11 cellular contexts compared by ENCODE assay signal in the genomic region with DNA sequence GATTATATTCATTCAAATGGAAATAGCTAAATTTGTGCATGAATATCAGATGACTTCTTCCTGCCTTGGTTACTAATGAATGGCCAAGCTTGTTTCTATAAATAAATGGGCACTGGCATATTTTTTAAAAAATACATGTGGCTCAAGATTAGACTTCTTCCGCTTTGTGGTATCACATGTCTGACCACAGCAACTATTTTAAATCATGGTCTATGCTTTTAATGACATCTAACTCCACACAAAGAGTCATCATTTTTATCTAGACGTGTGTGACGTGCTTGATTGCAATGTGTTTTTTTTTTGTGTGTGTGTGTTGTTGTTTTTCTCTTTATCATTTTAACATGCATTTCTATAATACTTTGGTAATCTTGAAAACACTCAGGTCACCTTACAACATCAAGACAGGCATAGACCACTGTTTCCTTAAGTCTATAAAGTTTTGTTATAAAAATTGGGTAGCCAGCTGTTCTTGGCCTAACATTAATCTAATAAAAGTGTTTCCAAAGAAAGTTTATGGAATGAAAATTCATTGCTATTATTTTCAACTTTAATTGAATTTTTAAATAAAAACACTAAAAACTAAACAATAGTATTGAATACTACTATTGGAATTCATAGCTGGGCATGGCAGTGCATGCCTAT. TPM values are rescaled to one million over a fixed set of nuclear protein-coding genes. Genes with fewer than 3 reads are reported as not detected.
DNase-seq lines count a peak whose midpoint lies in the region; ATAC-seq and TF ChIP-seq lines count a peak whose summit lies in the region.
"Had no signal": no experiment of that assay in that cellular context is flagged by ENCODE, and none has a peak within 500 bp of the region (broad histone marks: within the 10 kb centered on the region; RNA-seq: fewer than 3 reads in every experiment).

No MANE protein-coding gene starts in this region.

- no peaks in the 10 kb centered on the region for H3K9me3 Mint-ChIP-seq in natural killer cell
- H3K9me3 Mint-ChIP-seq: activated naive CD4-positive, alpha-beta T cell treated with anti-CD3 and anti-CD28 coated beads, Interleukin-2, amount 50 U/mL, for 24 hours had no signal

- H3K4me1 Mint-ChIP-seq in natural killer cell, result peaks cover 59 to 80% of the 10 kb centered on the region in 2 donors

- DNase-seq in OCI-M1 (lab: John Stamatoyannopoulos, UW) (peak; percentile 95), natural killer cell (no peak), SW 1271 (lab: John Stamatoyannopoulos, UW) (no peak), DMS153 (lab: John Stamatoyannopoulos, UW) (no peak), lower leg skin (ENCODE audit: low spot score in 2 of 2) (no peak), RKO (ENCODE audit: low spot score) (no peak)

- H3K4me3 ChIP-seq in lower leg skin (ENCODE audit: low read depth, poor library complexity, severe bottlenecking), result no peak overlapping the region
- H3K4me3 ChIP-seq: SJSA1 had no signal

- no peaks in the 10 kb centered on the region for H3K36me3 Mint-ChIP-seq in natural killer cell
- H3K36me3 Mint-ChIP-seq: activated naive CD4-positive, alpha-beta T cell treated with anti-CD3 and anti-CD28 coated beads, Interleukin-2, amount 50 U/mL, for 24 hours had no signal

- no peak for TF ChIP-seq POLR2A in lower leg skin (IDR thresholded peaks at IDR 0.05)

- H3K27ac Mint-ChIP-seq in natural killer cell, result peak overlapping the region; percentile 89 to 96
- H3K27ac Mint-ChIP-seq: activated naive CD4-positive, alpha-beta T cell treated with anti-CD3 and anti-CD28 coated beads, Interleukin-2, amount 50 U/mL, for 24 hours had no signal

- no peaks in the 10 kb centered on the region for H3K27me3 Mint-ChIP-seq in natural killer cell (ENCODE audit: low read depth in 2 of 2)
- H3K27me3 Mint-ChIP-seq: activated naive CD4-positive, alpha-beta T cell treated with anti-CD3 and anti-CD28 coated beads, Interleukin-2, amount 50 U/mL, for 24 hours had no signal

- ATAC-seq in GM18907 (IDR thresholded peaks at IDR 0.05; ENCODE audit: unreplicated experiment) (peak; percentile 38), HG03064 (IDR thresholded peaks at IDR 0.05; ENCODE audit: low read depth, unreplicated experiment) (peak; percentile 31), natural killer cell (peak; percentile 26 to 58 (median 54))

- WGBS in lower leg skin, 2 donors, result 68 to 78% methylated on average over 3 of the region's 3 CpGs

- TF ChIP-seq CTCF in natural killer cell (IDR thresholded peaks at IDR 0.05) (no peak), lower leg skin (IDR thresholded peaks at IDR 0.05) (no peak)

- peak overlapping the region; percentile 69 for H3K4me3 Mint-ChIP-seq in natural killer cell
- H3K4me3 Mint-ChIP-seq: activated naive CD4-positive, alpha-beta T cell treated with anti-CD3 and anti-CD28 coated beads, Interleukin-2, amount 50 U/mL, for 24 hours had no signal

- intact Hi-C loops in natural killer cell (cut with micrococcal nuclease) (loop anchor here (1.0 to 10.0 kb wide), 5 partner anchors 30 to 520 kb away; partner anchors contain the start of genes CDC73, RGS1, RGS2 and RO60), lower leg skin (cut with DNase I; ENCODE audit: low total_unique reads) (loop anchor here (10.0 kb wide), 1 partner anchor 130 kb away; no protein-coding TSS in a partner anchor)

RNA-seq across cellular contexts. Expression of gene RGS1, which starts 29.5 kb away (rescaled TPM):
- total RNA-seq in natural killer cell (100 to 1,000 TPM; 306 to 365 (median 343) TPM), lower leg skin (10 to 100 TPM; 23.9 to 85.6 (median 53.1) TPM)
- total RNA-seq: SJSA1 had no signal

RNA-seq across cellular contexts. Expression of gene RGS13, which starts 30.8 kb away (rescaled TPM):
- total RNA-seq in natural killer cell (1 to 10 TPM in 1 of 3 donors, under 1 TPM in 2; 0.45 to 1.3 (median 0.77) TPM), lower leg skin (1 to 10 TPM in 1 of 4 donors, under 1 TPM in 1, not detected in 2; 0.08 to 1.1 TPM)
- total RNA-seq: fibroblast of lung, SJSA1 had no signal
